Comparison of ENCODE assay signal across 1 cellular context in the genomic region with DNA sequence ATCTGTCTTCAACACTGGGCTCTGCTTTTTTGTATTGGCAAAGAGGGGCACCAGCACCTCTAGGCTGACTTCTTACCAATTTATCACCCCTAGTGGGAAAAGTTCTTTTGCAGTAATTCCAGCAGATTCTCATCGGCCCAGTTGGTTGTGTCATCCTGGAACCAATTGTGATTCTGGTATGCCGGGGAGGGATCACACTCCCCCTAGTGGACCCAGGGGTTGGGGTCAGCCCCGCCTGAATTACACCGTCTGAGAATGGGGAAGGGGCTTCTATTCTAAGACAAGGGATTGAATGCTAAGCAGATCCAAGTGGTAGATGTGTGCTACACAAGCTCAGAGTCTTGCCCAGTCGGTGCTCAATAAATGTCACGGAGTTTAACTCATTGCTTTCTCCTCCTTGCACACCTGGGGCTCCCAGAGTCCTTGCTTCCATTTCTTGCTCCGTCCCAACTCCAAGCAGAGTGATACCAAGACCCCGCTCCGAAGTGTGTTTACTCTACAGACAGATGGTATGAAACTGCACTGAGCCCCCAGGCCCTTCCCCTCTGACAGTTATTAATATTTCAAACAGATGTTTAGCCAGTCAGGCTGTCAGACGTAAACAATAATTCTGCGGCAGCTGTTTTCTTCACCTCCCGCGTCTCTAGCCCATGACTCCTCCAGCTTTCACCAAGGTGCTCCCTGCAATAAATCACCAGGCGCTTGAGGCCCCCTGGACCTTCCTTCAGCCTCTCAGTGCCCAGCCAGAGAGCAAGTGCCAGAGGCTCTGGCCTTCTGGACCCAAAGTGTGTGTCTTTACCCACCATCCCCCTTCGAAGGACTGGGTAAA.
A peak's percentile ranks its signal among the peaks of the same experiment; 100 is the strongest.
TF ChIP-seq lines count a peak whose summit lies in the region.

No MANE protein-coding gene starts in this region.

TF ChIP-seq in K562, 482 proteins besides CTCF, POLR2A, EP300 and RAD21 (continued from another document):
- TF ChIP-seq, protein P1, sequence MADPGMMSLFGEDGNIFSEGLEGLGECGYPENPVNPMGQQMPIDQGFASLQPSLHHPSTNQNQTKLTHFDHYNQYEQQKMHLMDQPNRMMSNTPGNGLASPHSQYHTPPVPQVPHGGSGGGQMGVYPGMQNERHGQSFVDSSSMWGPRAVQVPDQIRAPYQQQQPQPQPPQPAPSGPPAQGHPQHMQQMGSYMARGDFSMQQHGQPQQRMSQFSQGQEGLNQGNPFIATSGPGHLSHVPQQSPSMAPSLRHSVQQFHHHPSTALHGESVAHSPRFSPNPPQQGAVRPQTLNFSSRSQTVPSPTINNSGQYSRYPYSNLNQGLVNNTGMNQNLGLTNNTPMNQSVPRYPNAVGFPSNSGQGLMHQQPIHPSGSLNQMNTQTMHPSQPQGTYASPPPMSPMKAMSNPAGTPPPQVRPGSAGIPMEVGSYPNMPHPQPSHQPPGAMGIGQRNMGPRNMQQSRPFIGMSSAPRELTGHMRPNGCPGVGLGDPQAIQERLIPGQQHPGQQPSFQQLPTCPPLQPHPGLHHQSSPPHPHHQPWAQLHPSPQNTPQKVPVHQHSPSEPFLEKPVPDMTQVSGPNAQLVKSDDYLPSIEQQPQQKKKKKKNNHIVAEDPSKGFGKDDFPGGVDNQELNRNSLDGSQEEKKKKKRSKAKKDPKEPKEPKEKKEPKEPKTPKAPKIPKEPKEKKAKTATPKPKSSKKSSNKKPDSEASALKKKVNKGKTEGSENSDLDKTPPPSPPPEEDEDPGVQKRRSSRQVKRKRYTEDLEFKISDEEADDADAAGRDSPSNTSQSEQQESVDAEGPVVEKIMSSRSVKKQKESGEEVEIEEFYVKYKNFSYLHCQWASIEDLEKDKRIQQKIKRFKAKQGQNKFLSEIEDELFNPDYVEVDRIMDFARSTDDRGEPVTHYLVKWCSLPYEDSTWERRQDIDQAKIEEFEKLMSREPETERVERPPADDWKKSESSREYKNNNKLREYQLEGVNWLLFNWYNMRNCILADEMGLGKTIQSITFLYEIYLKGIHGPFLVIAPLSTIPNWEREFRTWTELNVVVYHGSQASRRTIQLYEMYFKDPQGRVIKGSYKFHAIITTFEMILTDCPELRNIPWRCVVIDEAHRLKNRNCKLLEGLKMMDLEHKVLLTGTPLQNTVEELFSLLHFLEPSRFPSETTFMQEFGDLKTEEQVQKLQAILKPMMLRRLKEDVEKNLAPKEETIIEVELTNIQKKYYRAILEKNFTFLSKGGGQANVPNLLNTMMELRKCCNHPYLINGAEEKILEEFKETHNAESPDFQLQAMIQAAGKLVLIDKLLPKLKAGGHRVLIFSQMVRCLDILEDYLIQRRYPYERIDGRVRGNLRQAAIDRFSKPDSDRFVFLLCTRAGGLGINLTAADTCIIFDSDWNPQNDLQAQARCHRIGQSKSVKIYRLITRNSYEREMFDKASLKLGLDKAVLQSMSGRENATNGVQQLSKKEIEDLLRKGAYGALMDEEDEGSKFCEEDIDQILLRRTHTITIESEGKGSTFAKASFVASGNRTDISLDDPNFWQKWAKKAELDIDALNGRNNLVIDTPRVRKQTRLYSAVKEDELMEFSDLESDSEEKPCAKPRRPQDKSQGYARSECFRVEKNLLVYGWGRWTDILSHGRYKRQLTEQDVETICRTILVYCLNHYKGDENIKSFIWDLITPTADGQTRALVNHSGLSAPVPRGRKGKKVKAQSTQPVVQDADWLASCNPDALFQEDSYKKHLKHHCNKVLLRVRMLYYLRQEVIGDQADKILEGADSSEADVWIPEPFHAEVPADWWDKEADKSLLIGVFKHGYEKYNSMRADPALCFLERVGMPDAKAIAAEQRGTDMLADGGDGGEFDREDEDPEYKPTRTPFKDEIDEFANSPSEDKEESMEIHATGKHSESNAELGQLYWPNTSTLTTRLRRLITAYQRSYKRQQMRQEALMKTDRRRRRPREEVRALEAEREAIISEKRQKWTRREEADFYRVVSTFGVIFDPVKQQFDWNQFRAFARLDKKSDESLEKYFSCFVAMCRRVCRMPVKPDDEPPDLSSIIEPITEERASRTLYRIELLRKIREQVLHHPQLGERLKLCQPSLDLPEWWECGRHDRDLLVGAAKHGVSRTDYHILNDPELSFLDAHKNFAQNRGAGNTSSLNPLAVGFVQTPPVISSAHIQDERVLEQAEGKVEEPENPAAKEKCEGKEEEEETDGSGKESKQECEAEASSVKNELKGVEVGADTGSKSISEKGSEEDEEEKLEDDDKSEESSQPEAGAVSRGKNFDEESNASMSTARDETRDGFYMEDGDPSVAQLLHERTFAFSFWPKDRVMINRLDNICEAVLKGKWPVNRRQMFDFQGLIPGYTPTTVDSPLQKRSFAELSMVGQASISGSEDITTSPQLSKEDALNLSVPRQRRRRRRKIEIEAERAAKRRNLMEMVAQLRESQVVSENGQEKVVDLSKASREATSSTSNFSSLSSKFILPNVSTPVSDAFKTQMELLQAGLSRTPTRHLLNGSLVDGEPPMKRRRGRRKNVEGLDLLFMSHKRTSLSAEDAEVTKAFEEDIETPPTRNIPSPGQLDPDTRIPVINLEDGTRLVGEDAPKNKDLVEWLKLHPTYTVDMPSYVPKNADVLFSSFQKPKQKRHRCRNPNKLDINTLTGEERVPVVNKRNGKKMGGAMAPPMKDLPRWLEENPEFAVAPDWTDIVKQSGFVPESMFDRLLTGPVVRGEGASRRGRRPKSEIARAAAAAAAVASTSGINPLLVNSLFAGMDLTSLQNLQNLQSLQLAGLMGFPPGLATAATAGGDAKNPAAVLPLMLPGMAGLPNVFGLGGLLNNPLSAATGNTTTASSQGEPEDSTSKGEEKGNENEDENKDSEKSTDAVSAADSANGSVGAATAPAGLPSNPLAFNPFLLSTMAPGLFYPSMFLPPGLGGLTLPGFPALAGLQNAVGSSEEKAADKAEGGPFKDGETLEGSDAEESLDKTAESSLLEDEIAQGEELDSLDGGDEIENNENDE (IDR thresholded peaks at IDR 0.05; ENCODE audit: low read depth, low read length), result no peak
- TF ChIP-seq MYC (IDR thresholded peaks at IDR 0.05; ENCODE audit: low read depth, low read length) (0 out of 2 replicates have a peak, but pooled peaks have one; percentile 15), MYC (CRISPR knock-in tag; IDR thresholded peaks at IDR 0.05; ENCODE audit: borderline replicate concordance, low read depth) (no peak), RUNX1 (IDR thresholded peaks at IDR 0.05; ENCODE audit: low read depth) (no peak), MCM5 (IDR thresholded peaks at IDR 0.05; ENCODE audit: low read depth) (no peak), ZNF165 (CRISPR knock-in tag; IDR thresholded peaks at IDR 0.05; ENCODE audit: borderline replicate concordance) (no peak), HNRNPK (IDR thresholded peaks at IDR 0.05; ENCODE audit: low read depth, low read length, poor library complexity, severe bottlenecking) (no peak), ATF1 (CRISPR knock-in tag; IDR thresholded peaks at IDR 0.05) (no peak), ATF1 (tag; IDR thresholded peaks at IDR 0.05) (peak; percentile 42), SMAD1 (IDR thresholded peaks at IDR 0.05; ENCODE audit: low read depth, low read length, partially characterized antibody) (no peak), ZBTB8A (IDR thresholded peaks at IDR 0.05; ENCODE audit: partially characterized antibody) (no peak), ZNF24 (IDR thresholded peaks at IDR 0.05) (0 out of 2 replicates have a peak, but pooled peaks have one; percentile 9), KHSRP (IDR thresholded peaks at IDR 0.05) (no peak), ZKSCAN8 (CRISPR knock-in tag; IDR thresholded peaks at IDR 0.05) (peak; percentile 97), TEAD4 (IDR thresholded peaks at IDR 0.05; ENCODE audit: low read length) (peak; percentile 53), TEAD4 (CRISPR knock-in tag; IDR thresholded peaks at IDR 0.05; ENCODE audit: borderline replicate concordance) (no peak), ZNF696 (CRISPR knock-in tag; conservative IDR thresholded peaks at IDR 0.05) (no peak)
- TF ChIP-seq, protein P2, sequence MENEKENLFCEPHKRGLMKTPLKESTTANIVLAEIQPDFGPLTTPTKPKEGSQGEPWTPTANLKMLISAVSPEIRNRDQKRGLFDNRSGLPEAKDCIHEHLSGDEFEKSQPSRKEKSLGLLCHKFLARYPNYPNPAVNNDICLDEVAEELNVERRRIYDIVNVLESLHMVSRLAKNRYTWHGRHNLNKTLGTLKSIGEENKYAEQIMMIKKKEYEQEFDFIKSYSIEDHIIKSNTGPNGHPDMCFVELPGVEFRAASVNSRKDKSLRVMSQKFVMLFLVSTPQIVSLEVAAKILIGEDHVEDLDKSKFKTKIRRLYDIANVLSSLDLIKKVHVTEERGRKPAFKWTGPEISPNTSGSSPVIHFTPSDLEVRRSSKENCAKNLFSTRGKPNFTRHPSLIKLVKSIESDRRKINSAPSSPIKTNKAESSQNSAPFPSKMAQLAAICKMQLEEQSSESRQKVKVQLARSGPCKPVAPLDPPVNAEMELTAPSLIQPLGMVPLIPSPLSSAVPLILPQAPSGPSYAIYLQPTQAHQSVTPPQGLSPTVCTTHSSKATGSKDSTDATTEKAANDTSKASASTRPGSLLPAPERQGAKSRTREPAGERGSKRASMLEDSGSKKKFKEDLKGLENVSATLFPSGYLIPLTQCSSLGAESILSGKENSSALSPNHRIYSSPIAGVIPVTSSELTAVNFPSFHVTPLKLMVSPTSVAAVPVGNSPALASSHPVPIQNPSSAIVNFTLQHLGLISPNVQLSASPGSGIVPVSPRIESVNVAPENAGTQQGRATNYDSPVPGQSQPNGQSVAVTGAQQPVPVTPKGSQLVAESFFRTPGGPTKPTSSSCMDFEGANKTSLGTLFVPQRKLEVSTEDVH (IDR thresholded peaks at IDR 0.05; ENCODE audit: low read depth, partially characterized antibody), result peak; percentile 23
- TF ChIP-seq, protein P3, sequence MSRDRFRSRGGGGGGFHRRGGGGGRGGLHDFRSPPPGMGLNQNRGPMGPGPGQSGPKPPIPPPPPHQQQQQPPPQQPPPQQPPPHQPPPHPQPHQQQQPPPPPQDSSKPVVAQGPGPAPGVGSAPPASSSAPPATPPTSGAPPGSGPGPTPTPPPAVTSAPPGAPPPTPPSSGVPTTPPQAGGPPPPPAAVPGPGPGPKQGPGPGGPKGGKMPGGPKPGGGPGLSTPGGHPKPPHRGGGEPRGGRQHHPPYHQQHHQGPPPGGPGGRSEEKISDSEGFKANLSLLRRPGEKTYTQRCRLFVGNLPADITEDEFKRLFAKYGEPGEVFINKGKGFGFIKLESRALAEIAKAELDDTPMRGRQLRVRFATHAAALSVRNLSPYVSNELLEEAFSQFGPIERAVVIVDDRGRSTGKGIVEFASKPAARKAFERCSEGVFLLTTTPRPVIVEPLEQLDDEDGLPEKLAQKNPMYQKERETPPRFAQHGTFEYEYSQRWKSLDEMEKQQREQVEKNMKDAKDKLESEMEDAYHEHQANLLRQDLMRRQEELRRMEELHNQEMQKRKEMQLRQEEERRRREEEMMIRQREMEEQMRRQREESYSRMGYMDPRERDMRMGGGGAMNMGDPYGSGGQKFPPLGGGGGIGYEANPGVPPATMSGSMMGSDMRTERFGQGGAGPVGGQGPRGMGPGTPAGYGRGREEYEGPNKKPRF (IDR thresholded peaks at IDR 0.05; ENCODE audit: low read depth, low read length), result no peak
